Comparison of ENCODE assay signal across 11 cellular contexts in the genomic region with DNA sequence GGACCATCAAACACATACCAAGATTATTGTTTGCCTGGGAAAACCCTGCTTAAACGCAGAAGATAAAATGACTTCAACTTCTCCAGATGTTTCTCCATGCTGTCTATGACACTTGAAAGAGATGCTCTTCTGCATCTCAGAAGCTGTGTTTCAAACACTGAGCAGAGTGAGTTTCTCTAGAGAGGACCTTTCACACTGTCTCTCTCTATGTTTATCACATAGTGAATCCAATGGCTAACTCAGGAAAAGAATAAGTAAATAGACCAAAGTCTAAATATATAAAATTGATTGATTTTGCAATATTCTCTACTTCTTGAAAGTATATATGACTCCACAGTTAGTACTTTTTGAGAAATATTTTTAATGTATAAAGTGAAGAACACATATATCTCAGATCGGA.
"Had no signal": no experiment of that assay in that cellular context is flagged by ENCODE, and none has a peak within 500 bp of the region (broad histone marks: within the 10 kb centered on the region; RNA-seq: fewer than 3 reads in every experiment).

No MANE protein-coding gene starts in this region.

- H3K4me3 ChIP-seq: GM23248, GM23338, HAP-1 had no signal

- FAIRE-seq: H1, H54 had no signal

- H3K4me1 ChIP-seq: HAP-1 had no signal

- H3K4me2 ChIP-seq: GM23338 had no signal

- ATAC-seq: GM23338, HCT116 had no signal

- H2AFZ ChIP-seq: GM23248, GM23338 had no signal

- H3K36me3 ChIP-seq: HAP-1 had no signal

- DNase-seq: GM23248, GOT3, H7, H9, HCEC 1CT, HFFc6 had no signal

- H3K27ac ChIP-seq: GM23248 had no signal

- H3K9me3 ChIP-seq: HAP-1 had no signal

- H3K9ac ChIP-seq: GM23248 had no signal
